8 cellular contexts compared by ENCODE assay signal in genomic region chr12:12265035-12265434, GRCh38. TPM values are rescaled to one million over a fixed set of nuclear protein-coding genes. Genes with fewer than 3 reads are reported as not detected.
A peak's percentile ranks its signal among the peaks of the same experiment; 100 is the strongest.
DNase-seq lines count a peak whose midpoint lies in the region; ATAC-seq, FAIRE-seq and TF ChIP-seq lines count a peak whose summit lies in the region.

No MANE protein-coding gene starts in this region.

- peaks cover 2% of the 10 kb centered on the region for H3K36me3 Mint-ChIP-seq in central memory CD8-positive, alpha-beta T cell (ENCODE audit: insufficient read depth)

- TF ChIP-seq POLR2A in A549 (IDR thresholded peaks at IDR 0.05; ENCODE audit: low read length), result no peak

- peak overlapping the region; percentile 81 for H3K4me3 Mint-ChIP-seq in central memory CD8-positive, alpha-beta T cell

- H3K27ac Mint-ChIP-seq in central memory CD8-positive, alpha-beta T cell (ENCODE audit: low read depth), result no peak overlapping the region

- peaks cover 76% of the 10 kb centered on the region for H3K27me3 Mint-ChIP-seq in central memory CD8-positive, alpha-beta T cell

- no peaks in the 10 kb centered on the region for H3K27me3 ChIP-seq in HUES48 (ENCODE audit: control insufficient read depth, insufficient read depth, low read length)
- H3K27me3 ChIP-seq in muscle layer of duodenum (ENCODE audit: low read depth, low read length), result no peaks in the 10 kb centered on the region

- peak overlapping the region; percentile 96 for H3K4me3 ChIP-seq in A549
- H3K4me3 ChIP-seq in HUES48 (ENCODE audit: low read depth, low read length), result peak overlapping the region; percentile 92
- peak overlapping the region; percentile 90 to 93 for H3K4me3 ChIP-seq in muscle layer of duodenum (ENCODE audit: low read depth in 1 of 2, low read length in 2 of 2)

- no peak for TF ChIP-seq CTCF in A549 (IDR thresholded peaks at IDR 0.05)

- H3K9ac ChIP-seq in HUES48 (ENCODE audit: low read depth, low read length), result no peak overlapping the region

- H3K36me3 ChIP-seq in HUES48 (ENCODE audit: control insufficient read depth, insufficient read depth, low read length) (no peaks in the 10 kb centered on the region), muscle layer of duodenum (ENCODE audit: control insufficient read depth in 1 of 2, insufficient read depth in 2 of 2, low read length in 2 of 2) (no peaks in the 10 kb centered on the region)

- H3K27ac ChIP-seq in A549 (peak overlapping the region in 1 of 2 experiments; percentile 100; a peak in 4 of 6 replicates), HUES48 (ENCODE audit: low read depth, low read length) (no peak overlapping the region), muscle layer of duodenum (ENCODE audit: low read length) (peak overlapping the region; percentile 76)

- no peak for DNase-seq in A549 (ENCODE audit: low read depth in 1 of 2, low spot score in 1 of 2)
- DNase-seq in central memory CD8-positive, alpha-beta T cell (ENCODE audit: low spot score in 2 of 2), result no peak
- DNase-seq in Kasumi-1 (lab: John Stamatoyannopoulos, UW), result no peak
- DNase-seq in stimulated activated naive CD4-positive, alpha-beta T cell (lab: John Stamatoyannopoulos, UW), result no peak
- DNase-seq in frontal cortex (ENCODE audit: low spot score in 2 of 2), result no peak

- TF ChIP-seq EP300 in A549 (IDR thresholded peaks at IDR 0.05), result no peak

- H3K4me1 ChIP-seq in A549, result peaks cover 25% of the 10 kb centered on the region
- peaks cover 16% of the 10 kb centered on the region; the same call in 1 of the 2 replicates for H3K4me1 ChIP-seq in HUES48 (ENCODE audit: control insufficient read depth, insufficient read depth, low read length)
- H3K4me1 ChIP-seq in muscle layer of duodenum (ENCODE audit: control insufficient read depth in 1 of 2, insufficient read depth in 2 of 2, low read length in 2 of 2), result peaks cover 0 to 9% of the 10 kb centered on the region in 2 donors

- CTCF ChIA-PET in A549 (lab: Yijun Ruan, JAX), result interaction anchor here (0.6 to 1.2 kb wide), 4 partner anchors 9 to 83 kb away, joined by 3 to 5 read pairs (median 4); no protein-coding TSS in a partner anchor

- no peak for ATAC-seq in A549
- ATAC-seq in central memory CD8-positive, alpha-beta T cell (replicated peaks; ENCODE audit: extremely low read depth, poor library complexity, severe bottlenecking), result no peak
- no peak for ATAC-seq in GM21723 (IDR thresholded peaks at IDR 0.05; ENCODE audit: unreplicated experiment)

- 25% methylated on average over 3 of the region's 3 CpGs for WGBS in A549 (ENCODE audit: missing lambda C conversion rate)

- H3K9me3 ChIP-seq in A549, result no peaks in the 10 kb centered on the region
- no peaks in the 10 kb centered on the region for H3K9me3 ChIP-seq in HUES48 (ENCODE audit: control insufficient read depth, insufficient read depth, low read length)
- H3K9me3 ChIP-seq in muscle layer of duodenum (ENCODE audit: control insufficient read depth in 1 of 2, low read length in 2 of 2), result no peaks in the 10 kb centered on the region

- peaks cover 21% of the 10 kb centered on the region for H3K4me1 Mint-ChIP-seq in central memory CD8-positive, alpha-beta T cell

- H3K9me3 Mint-ChIP-seq in central memory CD8-positive, alpha-beta T cell, result no peaks in the 10 kb centered on the region

- H3K4me2 ChIP-seq in A549, result peak overlapping the region; percentile 86

- POLR2A ChIA-PET in A549 (lab: Yijun Ruan, JAX), result interaction anchor here (2.9 kb wide), 1 partner anchor 48 kb away, joined by 19 read pairs; no protein-coding TSS in a partner anchor

- FAIRE-seq in A549 (lab: Jason Lieb, UNC) (peak; percentile 7), frontal cortex (lab: Jason Lieb, UNC) (no peak)

- TF ChIP-seq RAD21 in A549 (conservative IDR thresholded peaks at IDR 0.05 in 1 of 2, IDR thresholded peaks at IDR 0.05 in 1 of 2), result no peak

TF ChIP-seq in A549, 52 proteins besides CTCF, POLR2A, EP300 and RAD21:
- TF ChIP-seq PHF8 (IDR thresholded peaks at IDR 0.05; ENCODE audit: borderline replicate concordance, low read depth), result no peak
- TF ChIP-seq ZSCAN20 (CRISPR knock-in tag; IDR thresholded peaks at IDR 0.05), result no peak
- no peak for TF ChIP-seq NFE2L2 (conservative IDR thresholded peaks at IDR 0.05; ENCODE audit: low read length)
- TF ChIP-seq CEBPB (IDR thresholded peaks at IDR 0.05), result no peak
- TF ChIP-seq SREBF2 (IDR thresholded peaks at IDR 0.05), result no peak
- TF ChIP-seq RNF2 (IDR thresholded peaks at IDR 0.05; ENCODE audit: borderline replicate concordance, low read depth), result no peak
- TF ChIP-seq CHD4 (IDR thresholded peaks at IDR 0.05; ENCODE audit: borderline replicate concordance), result no peak
- no peak for TF ChIP-seq RCOR1 (IDR thresholded peaks at IDR 0.05; ENCODE audit: low read depth, low read length)
- no peak for TF ChIP-seq CHD2 (IDR thresholded peaks at IDR 0.05; ENCODE audit: low read length, partially characterized antibody)
- no peak for TF ChIP-seq HOXB13 (CRISPR knock-in tag; IDR thresholded peaks at IDR 0.05; ENCODE audit: low read depth)
TF ChIP-seq in A549: peak in this region for 0.

RNA-seq across cellular contexts. Expression of gene LRP6, which starts 1.8 kb away (rescaled TPM):
- polyA plus RNA-seq in A549 (2011; rRNA removed) (50.3 and 63.0 TPM in 2 replicates), A549 (2017; fragmentation: RNase III; extraction: RNeasy Plus Mini Kit Qiagen cat#74134 plus additional on column Dnase treatment) (23.3 to 26.6 TPM (median 26.6 TPM) in 3 replicates)
- polyA plus RNA-seq in A549 (2012; cell fraction: cytosol; rRNA removed), result 30.3 and 36.7 TPM in 2 replicates
- 38.3 and 49.0 TPM in 2 replicates for polyA plus RNA-seq in A549 (2012; cell fraction: nucleus; rRNA removed)
- 369 and 423 TPM in 2 replicates for polyA minus RNA-seq in A549 (2011; rRNA and poly(A)+ RNA removed)
- 68.5 TPM for total RNA-seq in frontal cortex
